ENCODE assay signal across 9 cellular contexts in the genomic region with DNA sequence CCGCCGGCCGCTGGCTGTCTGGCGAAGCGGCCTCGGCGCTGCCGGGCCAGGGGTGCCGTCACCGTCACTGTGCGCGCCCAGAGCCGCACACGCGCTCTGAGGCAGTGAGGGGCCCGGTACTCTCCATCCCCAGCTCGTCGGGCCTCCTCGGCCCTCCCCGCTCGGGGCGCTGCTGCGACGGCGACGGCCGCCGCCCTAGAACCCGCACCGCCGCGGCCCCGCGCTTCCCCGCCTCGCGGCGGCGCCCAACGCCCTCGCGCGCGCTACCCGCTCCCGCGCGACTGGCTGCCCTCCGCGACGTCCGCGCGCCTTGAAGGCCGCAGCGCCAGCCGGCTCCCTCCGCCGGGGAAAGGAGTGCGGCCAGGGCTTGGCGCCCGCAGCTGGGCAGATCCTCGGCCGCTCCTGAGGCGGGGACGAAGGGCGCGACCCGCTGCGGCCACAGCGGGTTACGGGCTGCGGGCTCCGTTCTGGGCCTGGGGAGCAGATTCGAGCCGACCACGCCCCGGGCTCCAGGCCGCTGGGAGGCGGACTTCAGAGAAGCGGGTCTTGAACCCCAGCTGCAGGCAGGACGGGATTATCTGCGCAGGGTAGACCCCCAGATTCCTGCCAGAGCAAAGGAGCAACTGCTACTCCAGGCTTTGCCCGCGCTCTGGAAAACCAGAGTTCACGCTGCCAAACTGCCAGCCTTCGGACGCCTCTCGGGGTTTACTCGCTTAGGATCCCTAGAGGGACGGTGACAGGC. TPM values are rescaled to one million over a fixed set of nuclear protein-coding genes. Genes with fewer than 3 reads are reported as not detected.
DNase-seq lines count a peak whose midpoint lies in the region; ATAC-seq, FAIRE-seq and TF ChIP-seq lines count a peak whose summit lies in the region.
"Had no signal": no experiment of that assay in that cellular context is flagged by ENCODE, and none has a peak within 500 bp of the region (broad histone marks: within the 10 kb centered on the region; RNA-seq: fewer than 3 reads in every experiment).

Gene ULK2, minus strand, starts transcription at position 283 of the 742 bp plus-strand sequence. CDS start 519 bp downstream, outside the sequence.

- H3K9me2 ChIP-seq in DOHH2 (replicated peaks; ENCODE audit: control insufficient read depth, low read length) = no peaks in the 10 kb centered on the region

- intact Hi-C loops in stomach (cut with DNase I; ENCODE audit: low total_unique reads) = no loop called here

- H3F3A ChIP-seq in DOHH2 (ENCODE audit: control insufficient read depth, insufficient read depth) = no peaks in the 10 kb centered on the region

- H3K27ac Mint-ChIP-seq in activated T-helper 17 cell treated with anti-CD3 and anti-CD28 coated beads, Interleukin-2, amount 50 U/mL, for 72 hours = no peak within 1 kb of the TSS
- H3K27ac Mint-ChIP-seq in naive B cell = peak within 1 kb of the TSS in 3 of 6 donors; percentile 29 to 53 (median 52)

- H3K9me3 Mint-ChIP-seq in activated T-helper 17 cell treated with anti-CD3 and anti-CD28 coated beads, Interleukin-2, amount 50 U/mL, for 72 hours = no peaks in the 10 kb centered on the region
- peaks cover 0 to 2% (median 0%) of the 10 kb centered on the region in 7 donors for H3K9me3 Mint-ChIP-seq in naive B cell

- H3K4me1 ChIP-seq in DOHH2 (ENCODE audit: control insufficient read depth, low read length) (no peaks in the 10 kb centered on the region), stomach (peaks cover 13 to 27% (median 19%) of the 10 kb centered on the region in 4 donors)

- H3K9me3 ChIP-seq in DOHH2 (ENCODE audit: control insufficient read depth, insufficient read depth, low read length) = no peaks in the 10 kb centered on the region
- H3K9me3 ChIP-seq in stomach = no peaks in the 10 kb centered on the region

- H3K36me3 Mint-ChIP-seq in activated T-helper 17 cell treated with anti-CD3 and anti-CD28 coated beads, Interleukin-2, amount 50 U/mL, for 72 hours (ENCODE audit: low read depth) = peaks cover 8% of the 10 kb centered on the region
- no peaks in the 10 kb centered on the region for H3K36me3 Mint-ChIP-seq in naive B cell

- no peaks in the 10 kb centered on the region for H3K27me3 Mint-ChIP-seq in activated T-helper 17 cell treated with anti-CD3 and anti-CD28 coated beads, Interleukin-2, amount 50 U/mL, for 72 hours
- no peaks in the 10 kb centered on the region for H3K27me3 Mint-ChIP-seq in naive B cell

- WGBS in stomach, 5 donors = 9 to 87% (median 12%) methylated on average over 8 to 91 of the region's 91 CpGs

- TF ChIP-seq CTCF in DOHH2 (IDR thresholded peaks at IDR 0.05; ENCODE audit: low read depth, low read length, poor library complexity, severe bottlenecking) = no peak
- TF ChIP-seq CTCF in stomach (IDR thresholded peaks at IDR 0.05) = peak in 2 of 7 experiments; percentile 13 to 30

- H3K79me2 ChIP-seq in DOHH2 (ENCODE audit: control insufficient read depth, low read length) = no peaks in the 10 kb centered on the region

- TF ChIP-seq POLR2A in H54 (IDR thresholded peaks at IDR 0.05; ENCODE audit: low read depth, low read length) (peak; percentile 95), stomach (IDR thresholded peaks at IDR 0.05) (no peak)

- peak within 1 kb of the TSS; percentile 83 for H3K4me3 Mint-ChIP-seq in activated T-helper 17 cell treated with anti-CD3 and anti-CD28 coated beads, Interleukin-2, amount 50 U/mL, for 72 hours
- H3K4me3 Mint-ChIP-seq in naive B cell = peak within 1 kb of the TSS; percentile 63 to 87 (median 78)

- no peak within 1 kb of the TSS for H3K27ac ChIP-seq in DOHH2 (ENCODE audit: low read depth, low read length)
- H3K27ac ChIP-seq in stomach = peak within 1 kb of the TSS; percentile 65 to 91 (median 82)

- peak within 1 kb of the TSS; percentile 14; the same call in 1 of the 2 replicates for H3K4me2 ChIP-seq in DOHH2 (ENCODE audit: low read length)

- H3K27me3 ChIP-seq in DOHH2 (ENCODE audit: control insufficient read depth, low read length) = peaks cover 14% of the 10 kb centered on the region
- no peaks in the 10 kb centered on the region for H3K27me3 ChIP-seq in stomach

- peak; percentile 79 for ATAC-seq in activated T-helper 17 cell treated with anti-CD3 and anti-CD28 coated beads, Interleukin-2, amount 50 U/mL, for 72 hours (replicated peaks)
- ATAC-seq in naive B cell (ENCODE audit: low read depth in 2 of 2) = peak; percentile 75 to 76

- no peaks in the 10 kb centered on the region for H4K20me1 ChIP-seq in DOHH2 (ENCODE audit: control insufficient read depth, insufficient read depth, low read depth, low read length)

- no peak for FAIRE-seq in H54 (lab: Jason Lieb, UNC)
- FAIRE-seq: endometrium had no signal

- H3K4me3 ChIP-seq in DOHH2 (ENCODE audit: low read length) = no peak within 1 kb of the TSS
- peak within 1 kb of the TSS; percentile 75 to 89 (median 87) for H3K4me3 ChIP-seq in stomach

- H3K36me3 ChIP-seq in DOHH2 (ENCODE audit: control insufficient read depth, low read length) (no peaks in the 10 kb centered on the region), stomach (peaks cover 0 to 9% (median 5%) of the 10 kb centered on the region in 4 donors)

- no peak for TF ChIP-seq EP300 in stomach (IDR thresholded peaks at IDR 0.05)

- no peaks in the 10 kb centered on the region for H3K4me1 Mint-ChIP-seq in activated T-helper 17 cell treated with anti-CD3 and anti-CD28 coated beads, Interleukin-2, amount 50 U/mL, for 72 hours
- H3K4me1 Mint-ChIP-seq in naive B cell = peaks cover 0 to 5% (median 5%) of the 10 kb centered on the region in 3 donors

- DNase-seq in H54 (ENCODE audit: insufficient read length, low spot score) (peak; percentile 36), NCI-H69 (lab: John Stamatoyannopoulos, UW) (peak; percentile 82), fibroblast of the conjunctiva (ENCODE audit: low read depth) (peak; percentile 21), naive B cell (peak; percentile 25), stomach (peak; percentile 68), OCI-M2 (lab: John Stamatoyannopoulos, UW; ENCODE audit: unreplicated experiment) (no peak)

RNA-seq across cellular contexts. Expression of gene ULK2, which starts in this region (rescaled TPM):
- 1 to 10 TPM; 7.4 to 9.2 TPM for total RNA-seq in activated T-helper 17 cell treated with anti-CD3 and anti-CD28 coated beads, Interleukin-2, amount 50 U/mL, for 72 hours
- polyA plus RNA-seq in naive B cell (ENCODE audit: low read depth in 6 of 6) = 1 to 10 TPM in 3 of 6 donors, under 1 TPM in 2, not detected in 1; 0.04 to 1.5 (median 1.1) TPM
- total RNA-seq in stomach = 100 to 1,000 TPM in 1 of 5 donors, 10 to 100 TPM in 3, under 1 TPM in 1; 0.29 to 254 (median 22.7) TPM
- 1 to 10 TPM; 6.3 to 7.2 (median 6.4) TPM for polyA plus RNA-seq in stomach
